Comparison of ENCODE assay signal across 12 cellular contexts in genomic region chr3:30664449-30664848, GRCh38. TPM values are rescaled to one million over a fixed set of nuclear protein-coding genes. Genes with fewer than 3 reads are reported as not detected.
DNase-seq lines count a peak whose midpoint lies in the region; ATAC-seq and TF ChIP-seq lines count a peak whose summit lies in the region.
"Had no signal": no experiment of that assay in that cellular context is flagged by ENCODE, and none has a peak within 500 bp of the region (broad histone marks: within the 10 kb centered on the region; RNA-seq: fewer than 3 reads in every experiment).

No MANE protein-coding gene starts in this region.

- no peak overlapping the region for H3K4me3 Mint-ChIP-seq in CD14-positive monocyte
- peak overlapping the region; percentile 59 for H3K4me3 Mint-ChIP-seq in activated T-helper 17 cell treated with anti-CD3 and anti-CD28 coated beads, Interleukin-2, amount 50 U/mL, for 72 hours

- peak overlapping the region in 5 of 7 donors; percentile 22 to 69 (median 32) for H3K27ac Mint-ChIP-seq in CD14-positive monocyte
- H3K27ac Mint-ChIP-seq in activated T-helper 17 cell treated with anti-CD3 and anti-CD28 coated beads, Interleukin-2, amount 50 U/mL, for 72 hours: peak overlapping the region; percentile 73

- H3K27ac ChIP-seq in DOHH2 (ENCODE audit: low read depth, low read length): no peak overlapping the region
- H3K27ac ChIP-seq in lower lobe of right lung: peak overlapping the region; percentile 14
- H3K27ac ChIP-seq: parathyroid adenoma had no signal

- peaks cover 0 to 3% (median 0%) of the 10 kb centered on the region in 3 donors for H3K27me3 Mint-ChIP-seq in CD14-positive monocyte (ENCODE audit: low read depth in 3 of 3)
- no peaks in the 10 kb centered on the region for H3K27me3 Mint-ChIP-seq in activated T-helper 17 cell treated with anti-CD3 and anti-CD28 coated beads, Interleukin-2, amount 50 U/mL, for 72 hours

- DNase-seq in CD14-positive monocyte (ENCODE audit: low spot score) (no peak), lower lobe of right lung (no peak), NCI-H2196 treated with DMSO at 0.1 percent for 48 hours (lab: John Stamatoyannopoulos, UW; ENCODE audit: unreplicated experiment) (no peak), C1 segment of cervical spinal cord (lab: John Stamatoyannopoulos, UW) (no peak)
- DNase-seq: NCI-H1105, NCI-H526 had no signal

- no peak for TF ChIP-seq CTCF in CD14-positive monocyte (IDR thresholded peaks at IDR 0.05)
- no peak for TF ChIP-seq CTCF in DOHH2 (IDR thresholded peaks at IDR 0.05; ENCODE audit: low read depth, low read length, poor library complexity, severe bottlenecking)
- no peak for TF ChIP-seq CTCF in lower lobe of right lung (IDR thresholded peaks at IDR 0.05)

- H3K4me2 ChIP-seq in DOHH2 (ENCODE audit: low read length): peak overlapping the region; percentile 44

- intact Hi-C loops in CD14-positive monocyte (cut with micrococcal nuclease) (no loop called here), lower lobe of right lung (cut with DNase I) (no loop called here)

- H3K36me3 ChIP-seq in DOHH2 (ENCODE audit: control insufficient read depth, low read length) (peaks cover 18% of the 10 kb centered on the region), lower lobe of right lung (peaks cover 40% of the 10 kb centered on the region)

- H3K27me3 ChIP-seq in DOHH2 (ENCODE audit: control insufficient read depth, low read length) (no peaks in the 10 kb centered on the region), lower lobe of right lung (ENCODE audit: low read depth) (no peaks in the 10 kb centered on the region)

- no peaks in the 10 kb centered on the region for H3K9me2 ChIP-seq in DOHH2 (replicated peaks; ENCODE audit: control insufficient read depth, low read length)

- peaks cover 43% of the 10 kb centered on the region for H3K4me1 Mint-ChIP-seq in CD14-positive monocyte
- H3K4me1 Mint-ChIP-seq in activated T-helper 17 cell treated with anti-CD3 and anti-CD28 coated beads, Interleukin-2, amount 50 U/mL, for 72 hours: peaks cover 58% of the 10 kb centered on the region

- 0 out of 2 replicates have a peak, but pooled peaks cover 3% of the 10 kb centered on the region for H3K9me3 ChIP-seq in DOHH2 (ENCODE audit: control insufficient read depth, insufficient read depth, low read length)
- no peaks in the 10 kb centered on the region for H3K9me3 ChIP-seq in lower lobe of right lung

- no peaks in the 10 kb centered on the region for H4K20me1 ChIP-seq in DOHH2 (ENCODE audit: control insufficient read depth, insufficient read depth, low read depth, low read length)

- peaks cover 3% of the 10 kb centered on the region; the same call in 1 of the 2 replicates for H3F3A ChIP-seq in DOHH2 (ENCODE audit: control insufficient read depth, insufficient read depth)

- no peak overlapping the region for H3K4me3 ChIP-seq in DOHH2 (ENCODE audit: low read length)
- H3K4me3 ChIP-seq in lower lobe of right lung: no peak overlapping the region
- H3K4me3 ChIP-seq: lung had no signal

- H3K9me3 Mint-ChIP-seq in CD14-positive monocyte: no peaks in the 10 kb centered on the region
- no peaks in the 10 kb centered on the region for H3K9me3 Mint-ChIP-seq in activated T-helper 17 cell treated with anti-CD3 and anti-CD28 coated beads, Interleukin-2, amount 50 U/mL, for 72 hours

- ATAC-seq in activated T-helper 17 cell treated with anti-CD3 and anti-CD28 coated beads, Interleukin-2, amount 50 U/mL, for 72 hours (replicated peaks): no peak
- no peak for ATAC-seq in lower lobe of right lung
- ATAC-seq in HG03442 (IDR thresholded peaks at IDR 0.05; ENCODE audit: unreplicated experiment): no peak
- ATAC-seq in HG03439 (IDR thresholded peaks at IDR 0.05; ENCODE audit: unreplicated experiment): no peak

- peaks cover 54 to 70% of the 10 kb centered on the region in 2 donors for H3K36me3 Mint-ChIP-seq in CD14-positive monocyte
- H3K36me3 Mint-ChIP-seq in activated T-helper 17 cell treated with anti-CD3 and anti-CD28 coated beads, Interleukin-2, amount 50 U/mL, for 72 hours (ENCODE audit: low read depth): peaks cover 94% of the 10 kb centered on the region

- peaks cover 45% of the 10 kb centered on the region for H3K4me1 ChIP-seq in DOHH2 (ENCODE audit: control insufficient read depth, low read length)
- peaks cover 84% of the 10 kb centered on the region for H3K4me1 ChIP-seq in lower lobe of right lung
- H3K4me1 ChIP-seq: parathyroid adenoma had no signal

- H3K79me2 ChIP-seq in DOHH2 (ENCODE audit: control insufficient read depth, low read length): no peaks in the 10 kb centered on the region
- H3K79me2 ChIP-seq: parathyroid adenoma had no signal

RNA-seq across cellular contexts. Expression of gene TGFBR2, which starts 58.0 kb away (rescaled TPM):
- 10 to 100 TPM; 46.6 to 60.3 TPM for polyA plus RNA-seq in CD14-positive monocyte
- 10 to 100 TPM; 51.2 to 63.2 TPM for total RNA-seq in activated T-helper 17 cell treated with anti-CD3 and anti-CD28 coated beads, Interleukin-2, amount 50 U/mL, for 72 hours
- 289 TPM for total RNA-seq in lower lobe of right lung
